Comparison of ENCODE assay signal across 15 cellular contexts in the genomic region with DNA sequence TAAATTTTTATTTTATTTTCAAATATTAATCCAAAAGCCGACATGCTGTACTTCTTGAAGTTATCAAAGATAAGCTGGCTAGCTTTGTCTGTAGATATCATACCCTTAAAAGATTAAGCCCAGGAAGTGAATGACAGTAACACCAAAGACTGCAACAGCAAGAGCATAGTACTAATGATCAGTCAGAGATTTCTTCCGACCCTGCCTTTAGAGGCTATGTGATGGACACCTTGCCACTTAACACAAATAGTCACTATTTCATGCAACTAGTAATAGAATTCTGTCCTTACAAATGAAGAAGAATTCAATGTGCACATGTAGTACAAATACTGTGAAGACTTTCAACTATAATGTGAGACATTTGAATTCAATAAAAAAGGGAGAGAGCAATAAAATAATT. TPM values are rescaled to one million over a fixed set of nuclear protein-coding genes. Genes with fewer than 3 reads are reported as not detected.
DNase-seq lines count a peak whose midpoint lies in the region; ATAC-seq and TF ChIP-seq lines count a peak whose summit lies in the region.
"Had no signal": no experiment of that assay in that cellular context is flagged by ENCODE, and none has a peak within 500 bp of the region (broad histone marks: within the 10 kb centered on the region; RNA-seq: fewer than 3 reads in every experiment).

No MANE protein-coding gene starts in this region.

- POLR2A ChIA-PET in CD4-positive, alpha-beta T cell (lab: Charles Lee): interaction anchor here (0.9 to 9.3 kb wide), 15 partner anchors 9 to 67 kb away, joined by 3 to 247 read pairs (median 4); a partner anchor contains a TSS

- no peak for DNase-seq in CD4-positive, alpha-beta T cell
- no peak for DNase-seq in HL-60 (ENCODE audit: low read depth in 1 of 2, low spot score in 1 of 2)
- DNase-seq in activated naive CD8-positive, alpha-beta T cell treated with anti-CD3 and anti-CD28 coated beads, Interleukin-2, amount 50 U/mL, for 24 hours: no peak
- DNase-seq in psoas muscle: no peak
- DNase-seq in NK-92 (lab: John Stamatoyannopoulos, UW; ENCODE audit: unreplicated experiment): no peak
- DNase-seq: GDM1, GOT3, KG1, mucosa of descending colon, NCI-H1436, NCI-H226, SK-N-SH had no signal

- H3K36me3 ChIP-seq in psoas muscle (ENCODE audit: insufficient read depth in 1 of 2, low read depth in 1 of 2): no peaks in the 10 kb centered on the region
- H3K36me3 ChIP-seq: prostate gland had no signal

- no peak for ATAC-seq in CD4-positive, alpha-beta T cell (ENCODE audit: poor library complexity)
- no peak for ATAC-seq in activated naive CD8-positive, alpha-beta T cell treated with anti-CD3 and anti-CD28 coated beads, Interleukin-2, amount 50 U/mL, for 24 hours
- ATAC-seq in psoas muscle (no peak), esophagus mucosa (no peak), GM18861 (IDR thresholded peaks at IDR 0.05; ENCODE audit: unreplicated experiment) (no peak)

- peaks cover 96% of the 10 kb centered on the region for H3K4me1 Mint-ChIP-seq in CD4-positive, alpha-beta T cell (ENCODE audit: low read depth)
- H3K4me1 Mint-ChIP-seq in activated naive CD8-positive, alpha-beta T cell treated with anti-CD3 and anti-CD28 coated beads, Interleukin-2, amount 50 U/mL, for 24 hours: peaks cover 89% of the 10 kb centered on the region

- H3K4me3 Mint-ChIP-seq in CD4-positive, alpha-beta T cell: peak overlapping the region; percentile 75
- peak overlapping the region; percentile 40 for H3K4me3 Mint-ChIP-seq in activated naive CD8-positive, alpha-beta T cell treated with anti-CD3 and anti-CD28 coated beads, Interleukin-2, amount 50 U/mL, for 24 hours

- peak overlapping the region; percentile 49 for H3K27ac ChIP-seq in CD4-positive, alpha-beta T cell (ENCODE audit: low read depth, low read length)
- H3K27ac ChIP-seq in HL-60 (replicated peaks) (peak overlapping the region; percentile 89), psoas muscle (peak overlapping the region; percentile 80)

- peaks cover 29% of the 10 kb centered on the region for H3K36me3 Mint-ChIP-seq in CD4-positive, alpha-beta T cell (ENCODE audit: low read depth)
- peaks cover 2% of the 10 kb centered on the region for H3K36me3 Mint-ChIP-seq in activated naive CD8-positive, alpha-beta T cell treated with anti-CD3 and anti-CD28 coated beads, Interleukin-2, amount 50 U/mL, for 24 hours (ENCODE audit: low read depth)

- intact Hi-C loops in CD4-positive, alpha-beta T cell (cut with DNase I, micrococcal nuclease): loop anchor here in 1 of 2 experiments (5.0 kb wide), 2 partner anchors 38 to 57 kb away; no protein-coding TSS in a partner anchor
- intact Hi-C loops in psoas muscle (cut with DNase I): no loop called here

- CTCF ChIA-PET in CD4-positive, alpha-beta T cell (lab: Charles Lee): interaction anchor here (0.9 to 3.2 kb wide), 3 partner anchors 13 to 25 kb away, joined by 3 to 16 read pairs (median 4); no protein-coding TSS in a partner anchor

- H3K27me3 Mint-ChIP-seq in CD4-positive, alpha-beta T cell: no peaks in the 10 kb centered on the region
- H3K27me3 Mint-ChIP-seq in activated naive CD8-positive, alpha-beta T cell treated with anti-CD3 and anti-CD28 coated beads, Interleukin-2, amount 50 U/mL, for 24 hours: no peaks in the 10 kb centered on the region

- H3K27me3 ChIP-seq in CD4-positive, alpha-beta T cell (ENCODE audit: control insufficient read depth, insufficient read depth, low read length): no peaks in the 10 kb centered on the region
- H3K27me3 ChIP-seq in HL-60 (ENCODE audit: insufficient read depth, poor library complexity, severe bottlenecking): no peaks in the 10 kb centered on the region
- no peaks in the 10 kb centered on the region for H3K27me3 ChIP-seq in psoas muscle (ENCODE audit: insufficient read depth in 3 of 3, low read length in 2 of 3)

- TF ChIP-seq CTCF in CD4-positive, alpha-beta T cell (IDR thresholded peaks at IDR 0.05): no peak
- TF ChIP-seq CTCF in HL-60 (IDR thresholded peaks at IDR 0.05; ENCODE audit: insufficient read depth, low read length): no peak
- TF ChIP-seq CTCF in psoas muscle (IDR thresholded peaks at IDR 0.05): no peak

- WGBS in psoas muscle, 3 donors: 69 to 76% (median 71%) methylated on average over 2 of the region's 2 CpGs

- no peak overlapping the region for H3K4me3 ChIP-seq in HL-60 (replicated peaks; ENCODE audit: insufficient read depth, low read length)
- no peak overlapping the region for H3K4me3 ChIP-seq in psoas muscle
- H3K4me3 ChIP-seq: mucosa of descending colon, prostate gland had no signal

- no peaks in the 10 kb centered on the region for H3K9me3 ChIP-seq in CD4-positive, alpha-beta T cell (ENCODE audit: control insufficient read depth, low read length)
- H3K9me3 ChIP-seq in psoas muscle: no peaks in the 10 kb centered on the region
- H3K9me3 ChIP-seq: mucosa of descending colon, prostate gland, SK-N-SH had no signal

- H3K4me1 ChIP-seq in psoas muscle: peaks cover 19% of the 10 kb centered on the region
- H3K4me1 ChIP-seq: prostate gland had no signal

- H3K27ac Mint-ChIP-seq in CD4-positive, alpha-beta T cell: peak overlapping the region; percentile 96
- peak overlapping the region; percentile 97 for H3K27ac Mint-ChIP-seq in activated naive CD8-positive, alpha-beta T cell treated with anti-CD3 and anti-CD28 coated beads, Interleukin-2, amount 50 U/mL, for 24 hours

- no peaks in the 10 kb centered on the region for H3K9me3 Mint-ChIP-seq in CD4-positive, alpha-beta T cell
- no peaks in the 10 kb centered on the region for H3K9me3 Mint-ChIP-seq in activated naive CD8-positive, alpha-beta T cell treated with anti-CD3 and anti-CD28 coated beads, Interleukin-2, amount 50 U/mL, for 24 hours

RNA-seq across cellular contexts. Expression of a gene that starts 9.2 kb away (rescaled TPM):
- total RNA-seq in CD4-positive, alpha-beta T cell: 100 to 1,000 TPM; 551 to 561 TPM
- total RNA-seq in psoas muscle (100 to 1,000 TPM; 179 to 281 (median 242) TPM), esophagus mucosa (95.4 TPM)
- polyA plus RNA-seq in psoas muscle: 100 to 1,000 TPM in 2 of 3 donors, 10 to 100 TPM in 1; 27.4 to 168 (median 108) TPM
